Comparison of ENCODE assay signal across 17 cellular contexts in the genomic region with DNA sequence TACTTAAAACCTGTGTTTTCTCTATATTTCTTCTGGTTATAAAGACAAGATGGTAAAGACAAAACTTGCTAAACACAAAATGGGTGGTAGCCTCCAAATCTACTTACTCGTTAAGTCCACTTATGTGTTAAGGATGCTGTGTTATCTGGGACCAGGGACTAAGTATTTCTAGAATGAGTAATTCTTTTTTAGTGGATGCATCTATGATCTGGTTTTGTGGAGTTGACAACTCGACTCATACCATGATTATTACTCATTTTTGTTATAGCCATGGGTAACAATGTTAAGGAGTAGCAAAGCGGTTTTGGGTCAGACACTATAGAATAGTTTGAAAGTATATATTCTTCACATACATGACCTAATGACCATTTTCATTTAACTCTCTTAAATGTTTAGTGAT.
DNase-seq lines count a peak whose midpoint lies in the region; FAIRE-seq and TF ChIP-seq lines count a peak whose summit lies in the region.
"Had no signal": no experiment of that assay in that cellular context is flagged by ENCODE, and none has a peak within 500 bp of the region (broad histone marks: within the 10 kb centered on the region; RNA-seq: fewer than 3 reads in every experiment).

No MANE protein-coding gene starts in this region.

- FAIRE-seq in astrocyte (lab: Jason Lieb, UNC) = no peak
- FAIRE-seq: A549 had no signal

- no peak overlapping the region for H3K4me3 ChIP-seq in astrocyte (ENCODE audit: insufficient read depth, low read depth, low read length)
- no peak overlapping the region for H3K4me3 ChIP-seq in foreskin fibroblast (ENCODE audit: low read depth in 1 of 2, low read length in 2 of 2)
- no peak overlapping the region for H3K4me3 ChIP-seq in uterus
- H3K4me3 ChIP-seq: A549 had no signal

- TF ChIP-seq POLR2A in uterus (IDR thresholded peaks at IDR 0.05) = no peak

- H3K4me1 ChIP-seq in astrocyte (ENCODE audit: insufficient read depth, low read length) (no peaks in the 10 kb centered on the region), uterus (no peaks in the 10 kb centered on the region)
- H3K4me1 ChIP-seq: A549 had no signal

- intact Hi-C loops in uterus (cut with DNase I; ENCODE audit: low total_unique reads) = no loop called here

- H4K20me1 ChIP-seq in astrocyte (ENCODE audit: insufficient read depth, low read length) = no peaks in the 10 kb centered on the region

- H3K4me2 ChIP-seq in astrocyte (ENCODE audit: low read length) = no peak overlapping the region
- H3K4me2 ChIP-seq: A549 had no signal

- H3K4me1 Mint-ChIP-seq in astrocyte (ENCODE audit: low read depth, unreplicated experiment) (peaks cover 8% of the 10 kb centered on the region), osteocyte (ENCODE audit: unreplicated experiment) (peaks cover 14% of the 10 kb centered on the region)
- H3K4me1 Mint-ChIP-seq: CD4-positive, CD25-positive, alpha-beta regulatory T cell had no signal

- H3K27me3 ChIP-seq in astrocyte (ENCODE audit: insufficient read depth, low read length) (no peaks in the 10 kb centered on the region), uterus (no peaks in the 10 kb centered on the region)

- no peaks in the 10 kb centered on the region for H3K27me3 Mint-ChIP-seq in astrocyte (ENCODE audit: low read depth, unreplicated experiment)
- no peaks in the 10 kb centered on the region for H3K27me3 Mint-ChIP-seq in osteocyte (ENCODE audit: unreplicated experiment)
- H3K27me3 Mint-ChIP-seq: CD4-positive, CD25-positive, alpha-beta regulatory T cell had no signal

- no peak overlapping the region for H3K4me3 Mint-ChIP-seq in astrocyte (ENCODE audit: unreplicated experiment)
- no peak overlapping the region for H3K4me3 Mint-ChIP-seq in osteocyte (ENCODE audit: unreplicated experiment)
- H3K4me3 Mint-ChIP-seq: CD4-positive, CD25-positive, alpha-beta regulatory T cell had no signal

- no peaks in the 10 kb centered on the region for H3K79me2 ChIP-seq in astrocyte (ENCODE audit: insufficient read depth, low read length)

- H3K36me3 Mint-ChIP-seq in astrocyte (ENCODE audit: low read depth, unreplicated experiment) (peaks cover 2% of the 10 kb centered on the region), osteocyte (ENCODE audit: unreplicated experiment) (peaks cover 7% of the 10 kb centered on the region)
- H3K36me3 Mint-ChIP-seq: CD4-positive, CD25-positive, alpha-beta regulatory T cell had no signal

- no peak overlapping the region for H3K9ac ChIP-seq in astrocyte (ENCODE audit: low read length)

- peaks cover 3% of the 10 kb centered on the region for H3K9me3 Mint-ChIP-seq in astrocyte (ENCODE audit: unreplicated experiment)
- H3K9me3 Mint-ChIP-seq in osteocyte (ENCODE audit: unreplicated experiment) = no peaks in the 10 kb centered on the region

- DNase-seq in Daoy (ENCODE audit: low read depth) (peak; percentile 17), HT1080 (ENCODE audit: low read depth) (peak; percentile 16), astrocyte (ENCODE audit: low read depth) (peak; percentile 65), foreskin fibroblast (peak; percentile 0 to 6), osteocyte (ENCODE audit: extremely low spot score, unreplicated experiment) (no peak), NCI-H345 treated with DMSO at 0.1 percent for 48 hours (lab: John Stamatoyannopoulos, UW; ENCODE audit: unreplicated experiment) (no peak), uterus (no peak)
- no peak for DNase-seq in activated CD4-positive, alpha-beta T cell treated with anti-CD3 and anti-CD28 coated beads for 1 hour
- DNase-seq: AML-193; Calu3; CD4-positive, CD25-positive, alpha-beta regulatory T cell; GF-D8; KBM-7; NCI-H1092 treated with DMSO at 0.1 percent for 48 hours; NCI-H1694; NCI-H510A had no signal

- H2AFZ ChIP-seq in astrocyte (ENCODE audit: low read depth, low read length) = no peak overlapping the region

- no peaks in the 10 kb centered on the region for H3K36me3 ChIP-seq in astrocyte (ENCODE audit: insufficient read depth, low read length)
- no peaks in the 10 kb centered on the region for H3K36me3 ChIP-seq in uterus

- H3K27ac Mint-ChIP-seq in astrocyte (ENCODE audit: unreplicated experiment) (no peak overlapping the region), osteocyte (ENCODE audit: unreplicated experiment) (no peak overlapping the region)
- H3K27ac Mint-ChIP-seq: CD4-positive, CD25-positive, alpha-beta regulatory T cell had no signal

- H3K27ac ChIP-seq in astrocyte (ENCODE audit: low read depth, low read length) = no peak overlapping the region
- H3K27ac ChIP-seq in uterus = no peak overlapping the region
- H3K27ac ChIP-seq: A549 had no signal

- no peak for TF ChIP-seq CTCF in astrocyte (IDR thresholded peaks at IDR 0.05; ENCODE audit: insufficient read depth, low read depth, low read length)
- no peak for TF ChIP-seq CTCF in foreskin fibroblast (IDR thresholded peaks at IDR 0.05; ENCODE audit: low read depth, low read length)
- no peak for TF ChIP-seq CTCF in osteocyte (IDR thresholded peaks at IDR 0.05)
- no peak for TF ChIP-seq CTCF in uterus (IDR thresholded peaks at IDR 0.05)

- H3K9me3 ChIP-seq in astrocyte (ENCODE audit: insufficient read depth, low read depth, low read length) (no peaks in the 10 kb centered on the region), uterus (no peaks in the 10 kb centered on the region)
- H3K9me3 ChIP-seq: A549 had no signal

Comparison
In these comparisons a context has a peak if more than half of its experiments do, and no peak if none do; other contexts are left out.
1. DNase-seq: peak in Daoy (single experiment), HT1080 (single experiment), astrocyte (single experiment) and foreskin fibroblast (2 of 2); none in activated CD4-positive, alpha-beta T cell treated with anti-CD3 and anti-CD28 coated beads for 1 hour (single experiment), osteocyte (single experiment), NCI-H345 treated with DMSO at 0.1 percent for 48 hours (single experiment) and uterus (0 of 2).